In the genomic region with DNA sequence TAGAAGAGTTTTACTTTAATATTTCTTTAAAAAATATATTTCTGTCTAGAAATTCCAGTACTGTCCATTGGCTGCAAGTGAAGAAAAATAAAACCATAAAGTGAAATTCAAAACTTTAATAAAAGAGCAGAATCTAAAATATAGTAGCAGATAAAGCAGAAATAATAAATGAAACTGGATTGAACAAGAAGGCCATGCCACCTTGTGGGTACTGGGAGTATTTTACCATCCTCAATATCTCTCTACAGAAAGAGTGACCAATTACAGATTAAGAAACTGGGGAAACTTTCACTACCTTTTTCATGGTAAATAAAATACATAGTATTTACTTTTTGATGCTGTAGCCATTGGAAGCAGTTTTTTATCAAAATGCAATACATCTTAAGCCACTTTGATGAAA, we compare ENCODE assay signal across 8 cellular contexts.
A peak's percentile ranks its signal among the peaks of the same experiment; 100 is the strongest.
DNase-seq lines count a peak whose midpoint lies in the region; ATAC-seq lines count a peak whose summit lies in the region.

No MANE protein-coding gene starts in this region.

- DNase-seq in NCI-H345 treated with DMSO at 0.1 percent for 48 hours (lab: John Stamatoyannopoulos, UW; ENCODE audit: unreplicated experiment) (peak; percentile 0), NCI-H345 (lab: John Stamatoyannopoulos, UW) (no peak), KBM-7 (peak; percentile 7), amniotic stem cell (lab: John Stamatoyannopoulos, UW) (peak; percentile 8), medulla oblongata (ENCODE audit: extremely low spot score) (peak; percentile 40), NCI-H2029 (lab: John Stamatoyannopoulos, UW) (no peak), T-cell (no peak)
- DNase-seq in stimulated activated naive CD8-positive, alpha-beta T cell treated with anti-CD3 and anti-CD28 coated beads, Interleukin-15, Interleukin-2, amounts not matched to agents 100 U/mL and 50 U/mL, for 24 hours: no peak

- H3K27me3 Mint-ChIP-seq in T-cell: no peaks in the 10 kb centered on the region

- peaks cover 0 to 7% (median 0%) of the 10 kb centered on the region in 3 donors for H3K4me1 Mint-ChIP-seq in T-cell

- ATAC-seq in stimulated activated naive CD8-positive, alpha-beta T cell treated with anti-CD3 and anti-CD28 coated beads, Interleukin-15, Interleukin-2, amounts not matched to agents 100 U/mL and 50 U/mL, for 24 hours: no peak
- ATAC-seq in T-cell (replicated peaks in 1 of 4): no peak

- no peak overlapping the region for H3K27ac Mint-ChIP-seq in T-cell

- in situ Hi-C loops in KBM-7 (cut with MboI; ENCODE audit: low pct_unique_long_range_greater_than_20kb, low sequenced_read_pairs): no loop called here

- CTCF ChIA-PET in T-cell (lab: Charles Lee): no interaction called here

- POLR2A ChIA-PET in T-cell (lab: Charles Lee): no interaction called here

- H3K36me3 Mint-ChIP-seq in T-cell: no peaks in the 10 kb centered on the region

- H3K9me3 Mint-ChIP-seq in T-cell: no peaks in the 10 kb centered on the region

- H3K4me3 Mint-ChIP-seq in T-cell: no peak overlapping the region

Comparison
In these comparisons a context has a peak if more than half of its experiments do, and no peak if none do; other contexts are left out.
1. DNase-seq: peak in NCI-H345 treated with DMSO at 0.1 percent for 48 hours (single experiment), KBM-7 (single experiment), amniotic stem cell (single experiment) and medulla oblongata (single experiment); none in NCI-H345 (single experiment), stimulated activated naive CD8-positive, alpha-beta T cell treated with anti-CD3 and anti-CD28 coated beads, Interleukin-15, Interleukin-2, amounts not matched to agents 100 U/mL and 50 U/mL, for 24 hours (single experiment), NCI-H2029 (single experiment) and T-cell (0 of 34).